9 cellular contexts compared by ENCODE assay signal in genomic region chr10:58322072-58322834, GRCh38. TPM values are rescaled to one million over a fixed set of nuclear protein-coding genes. Genes with fewer than 3 reads are reported as not detected.
DNase-seq lines count a peak whose midpoint lies in the region; ATAC-seq and TF ChIP-seq lines count a peak whose summit lies in the region.
"Had no signal": no experiment of that assay in that cellular context is flagged by ENCODE, and none has a peak within 500 bp of the region (broad histone marks: within the 10 kb centered on the region; RNA-seq: fewer than 3 reads in every experiment).

No MANE protein-coding gene starts in this region.

- ATAC-seq in Right ventricle myocardium inferior: peak; percentile 45
- peak; percentile 95 for ATAC-seq in HG03378 (IDR thresholded peaks at IDR 0.05; ENCODE audit: unreplicated experiment)
- ATAC-seq in activated naive CD8-positive, alpha-beta T cell treated with anti-CD3 and anti-CD28 coated beads, Interleukin-2, amount 50 U/mL, for 24 hours: peak; percentile 61
- ATAC-seq in stimulated activated naive B cell treated with anti-CD40 and anti-IgM and Interleukin-4, amounts not matched to agents 10 μg/mL and 1 μg/mL and 100 μg/mL, for 72 hours (replicated peaks): peak; percentile 87 to 91
- no peak for ATAC-seq in SK-N-SH treated with all-trans-retinoic acid at 6 μM for 48 hours

- no peak for DNase-seq in Right ventricle myocardium inferior (ENCODE audit: missing footprints)
- DNase-seq in right atrium auricular region (ENCODE audit: low spot score): no peak
- no peak for DNase-seq in activated naive CD8-positive, alpha-beta T cell treated with anti-CD3 and anti-CD28 coated beads, Interleukin-2, amount 50 U/mL, for 24 hours
- no peak for DNase-seq in stimulated activated naive B cell treated with anti-CD40 and anti-IgM and Interleukin-4, amounts not matched to agents 10 μg/mL and 1 μg/mL and 100 μg/mL, for 72 hours
- no peak for DNase-seq in NCI-H2081 (lab: John Stamatoyannopoulos, UW)
- no peak for DNase-seq in HT-29 (ENCODE audit: low spot score)

- no peaks in the 10 kb centered on the region for H3K36me3 Mint-ChIP-seq in activated naive CD8-positive, alpha-beta T cell treated with anti-CD3 and anti-CD28 coated beads, Interleukin-2, amount 50 U/mL, for 24 hours (ENCODE audit: low read depth)
- H3K36me3 Mint-ChIP-seq in stimulated activated naive B cell treated with anti-CD40 and anti-IgM and Interleukin-4, amounts not matched to agents 10 μg/mL and 1 μg/mL and 100 μg/mL, for 72 hours: no peaks in the 10 kb centered on the region
- H3K36me3 Mint-ChIP-seq: CD4-positive, CD25-positive, alpha-beta regulatory T cell had no signal

- intact Hi-C loops in Right ventricle myocardium inferior (cut with DNase I): no loop called here

- H3K9me3 ChIP-seq in right atrium auricular region: no peaks in the 10 kb centered on the region

- H3K27me3 ChIP-seq in right atrium auricular region: no peaks in the 10 kb centered on the region

- peaks cover 13% of the 10 kb centered on the region for H3K4me1 Mint-ChIP-seq in activated naive CD8-positive, alpha-beta T cell treated with anti-CD3 and anti-CD28 coated beads, Interleukin-2, amount 50 U/mL, for 24 hours
- H3K4me1 Mint-ChIP-seq in stimulated activated naive B cell treated with anti-CD40 and anti-IgM and Interleukin-4, amounts not matched to agents 10 μg/mL and 1 μg/mL and 100 μg/mL, for 72 hours: peaks cover 6 to 10% of the 10 kb centered on the region in 2 donors

- H3K27me3 Mint-ChIP-seq in activated naive CD8-positive, alpha-beta T cell treated with anti-CD3 and anti-CD28 coated beads, Interleukin-2, amount 50 U/mL, for 24 hours: peaks cover 2% of the 10 kb centered on the region
- peaks cover 11 to 12% of the 10 kb centered on the region in 2 donors for H3K27me3 Mint-ChIP-seq in stimulated activated naive B cell treated with anti-CD40 and anti-IgM and Interleukin-4, amounts not matched to agents 10 μg/mL and 1 μg/mL and 100 μg/mL, for 72 hours

- no peaks in the 10 kb centered on the region for H3K9me3 Mint-ChIP-seq in activated naive CD8-positive, alpha-beta T cell treated with anti-CD3 and anti-CD28 coated beads, Interleukin-2, amount 50 U/mL, for 24 hours
- no peaks in the 10 kb centered on the region for H3K9me3 Mint-ChIP-seq in stimulated activated naive B cell treated with anti-CD40 and anti-IgM and Interleukin-4, amounts not matched to agents 10 μg/mL and 1 μg/mL and 100 μg/mL, for 72 hours

- H3K4me3 ChIP-seq in right atrium auricular region: no peak overlapping the region

- no peaks in the 10 kb centered on the region for H3K36me3 ChIP-seq in right atrium auricular region

- TF ChIP-seq CTCF in right atrium auricular region (IDR thresholded peaks at IDR 0.05): no peak

- no peak overlapping the region for H3K27ac ChIP-seq in right atrium auricular region

- H3K4me1 ChIP-seq in right atrium auricular region: no peaks in the 10 kb centered on the region

- H3K27ac Mint-ChIP-seq in activated naive CD8-positive, alpha-beta T cell treated with anti-CD3 and anti-CD28 coated beads, Interleukin-2, amount 50 U/mL, for 24 hours: no peak overlapping the region
- no peak overlapping the region for H3K27ac Mint-ChIP-seq in stimulated activated naive B cell treated with anti-CD40 and anti-IgM and Interleukin-4, amounts not matched to agents 10 μg/mL and 1 μg/mL and 100 μg/mL, for 72 hours

- no peak overlapping the region for H3K4me3 Mint-ChIP-seq in activated naive CD8-positive, alpha-beta T cell treated with anti-CD3 and anti-CD28 coated beads, Interleukin-2, amount 50 U/mL, for 24 hours
- H3K4me3 Mint-ChIP-seq in stimulated activated naive B cell treated with anti-CD40 and anti-IgM and Interleukin-4, amounts not matched to agents 10 μg/mL and 1 μg/mL and 100 μg/mL, for 72 hours: no peak overlapping the region

TF ChIP-seq in SK-N-SH treated with all-trans-retinoic acid at 6 μM for 48 hours, 23 proteins besides CTCF, POLR2A, EP300 and RAD21 (continues in another document):
- TF ChIP-seq PPARA (CRISPR knock-in tag; IDR thresholded peaks at IDR 0.05; ENCODE audit: borderline replicate concordance) (no peak), ZNF8 (CRISPR knock-in tag; IDR thresholded peaks at IDR 0.05) (no peak), CSDC2 (CRISPR knock-in tag; IDR thresholded peaks at IDR 0.05) (no peak), ZC3H10 (CRISPR knock-in tag; IDR thresholded peaks at IDR 0.05) (no peak), RARB (CRISPR knock-in tag; IDR thresholded peaks at IDR 0.05) (no peak), ZFP30 (CRISPR knock-in tag; IDR thresholded peaks at IDR 0.05) (no peak), ZNF70 (CRISPR knock-in tag; IDR thresholded peaks at IDR 0.05) (no peak), TSHZ2 (CRISPR knock-in tag; IDR thresholded peaks at IDR 0.05) (no peak), CSRNP3 (CRISPR knock-in tag; IDR thresholded peaks at IDR 0.05) (no peak), ESRRG (CRISPR knock-in tag; IDR thresholded peaks at IDR 0.05) (no peak), PATZ1 (CRISPR knock-in tag; IDR thresholded peaks at IDR 0.05; ENCODE audit: borderline replicate concordance) (no peak), POU6F1 (CRISPR knock-in tag; IDR thresholded peaks at IDR 0.05; ENCODE audit: borderline replicate concordance, low read depth) (no peak)

RNA-seq across cellular contexts. Expression of gene UBE2D1, which starts 12.6 kb away (rescaled TPM):
- 55.3 TPM for total RNA-seq in Right ventricle myocardium inferior
- 10 to 100 TPM; 18.0 to 42.8 TPM for total RNA-seq in right atrium auricular region
- 2.3 and 2.7 TPM in 2 replicates for total RNA-seq in HT-29 (2014; rRNA removed; shearing (Covaris generic))

RNA-seq across cellular contexts. Expression of gene CISD1, which starts 53.3 kb away (rescaled TPM):
- total RNA-seq in Right ventricle myocardium inferior (176 TPM), right atrium auricular region (10 to 100 TPM; 69.4 to 81.9 TPM)
- 7.5 and 11.8 TPM in 2 replicates for total RNA-seq in HT-29 (2014; rRNA removed; shearing (Covaris generic))

RNA-seq across cellular contexts. Expression of gene IPMK, which starts 54.6 kb away (rescaled TPM):
- 2.5 TPM for total RNA-seq in Right ventricle myocardium inferior
- 1 to 10 TPM; 1.8 to 2.5 TPM for total RNA-seq in right atrium auricular region
- 3.6 and 5.0 TPM in 2 replicates for total RNA-seq in HT-29 (2014; rRNA removed; shearing (Covaris generic))
